Comparison of ENCODE assay signal across 7 cellular contexts in the genomic region with DNA sequence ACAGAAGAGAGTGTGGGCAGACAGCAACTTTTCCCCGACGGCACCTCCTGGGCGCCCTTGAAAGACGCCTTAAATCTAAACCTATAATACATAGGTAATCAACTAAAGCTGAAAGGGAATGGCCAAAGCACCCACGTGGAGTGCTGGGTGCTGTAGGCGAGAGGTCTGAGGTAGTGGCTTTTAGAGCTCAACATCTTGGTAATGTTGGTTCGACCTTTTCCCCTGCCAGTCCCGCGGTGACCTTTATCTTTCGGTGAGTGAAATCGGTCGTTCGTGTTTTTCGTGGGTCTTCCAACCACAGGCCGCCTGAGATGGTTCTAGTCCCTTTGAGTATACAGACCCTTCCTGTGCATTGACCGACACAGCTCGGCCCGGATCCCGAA. TPM values are rescaled to one million over a fixed set of nuclear protein-coding genes. Genes with fewer than 3 reads are reported as not detected.
DNase-seq lines count a peak whose midpoint lies in the region; ATAC-seq, FAIRE-seq and TF ChIP-seq lines count a peak whose summit lies in the region.

No MANE protein-coding gene starts in this region.

- in situ Hi-C loops in transverse colon (cut with MboI; ENCODE audit: low pct_ligation_motif_present in 1 of 4, low pct_unique_long_range_greater_than_20kb in 1 of 4, low sequenced_read_pairs in 3 of 4): no loop called here

- peak overlapping the region; percentile 73 for H3K4me3 Mint-ChIP-seq in activated CD8-positive, alpha-beta memory T cell treated with anti-CD3 and anti-CD28 coated beads, Interleukin-2, amount 10 ng/mL, durations not matched to agents 7 days and 5 days

- TF ChIP-seq CTCF in keratinocyte (optimal IDR thresholded peaks at IDR 0.05 in 1 of 3, IDR thresholded peaks at IDR 0.05 in 1 of 3, conservative IDR thresholded peaks at IDR 0.05 in 1 of 3; ENCODE audit: extremely low read depth in 1 of 3, insufficient read depth in 2 of 3, low read length in 3 of 3) (no peak), transverse colon (IDR thresholded peaks at IDR 0.05) (no peak)

- H3K9me3 Mint-ChIP-seq in activated CD8-positive, alpha-beta memory T cell treated with anti-CD3 and anti-CD28 coated beads, Interleukin-2, amount 10 ng/mL, durations not matched to agents 7 days and 5 days (ENCODE audit: low read depth): no peaks in the 10 kb centered on the region

- intact Hi-C loops in transverse colon (cut with DNase I; ENCODE audit: low total_unique reads): no loop called here

- H3K4me1 ChIP-seq in keratinocyte (ENCODE audit: control insufficient read depth, extremely low read depth, insufficient read depth, low read length): peaks cover 19% of the 10 kb centered on the region
- peaks cover 3 to 28% (median 26%) of the 10 kb centered on the region in 4 donors for H3K4me1 ChIP-seq in transverse colon

- no peaks in the 10 kb centered on the region for H3K9me1 ChIP-seq in keratinocyte (ENCODE audit: control insufficient read depth, extremely low read depth, insufficient read depth, low read length)

- CTCF ChIA-PET in activated CD8-positive, alpha-beta memory T cell treated with anti-CD3 and anti-CD28 coated beads, Interleukin-2, amount 10 ng/mL, durations not matched to agents 7 days and 5 days (lab: Charles Lee): interaction anchor here (0.5 to 3.5 kb wide), 9 partner anchors 10 to 309 kb away, joined by 3 to 28 read pairs (median 7); no protein-coding TSS in a partner anchor

- peak overlapping the region; percentile 81 for H3K27ac Mint-ChIP-seq in activated CD8-positive, alpha-beta memory T cell treated with anti-CD3 and anti-CD28 coated beads, Interleukin-2, amount 10 ng/mL, durations not matched to agents 7 days and 5 days

- H3K27me3 ChIP-seq in keratinocyte (ENCODE audit: control insufficient read depth, extremely low read depth, insufficient read depth, low read length) (no peaks in the 10 kb centered on the region), transverse colon (peaks cover 49% of the 10 kb centered on the region)

- H3K27ac ChIP-seq in keratinocyte (ENCODE audit: control insufficient read depth, insufficient read depth, low read length) (no peak overlapping the region), transverse colon (no peak overlapping the region)

- H3K4me2 ChIP-seq in keratinocyte (ENCODE audit: control insufficient read depth, extremely low read depth, insufficient read depth, low read depth, low read length): peak overlapping the region; percentile 99

- dilution Hi-C loops in keratinocyte (cut with MboI; ENCODE audit: extremely low pct_ligation_motif_present, low sequenced_read_pairs): no loop called here

- peaks cover 43% of the 10 kb centered on the region for H3K4me1 Mint-ChIP-seq in activated CD8-positive, alpha-beta memory T cell treated with anti-CD3 and anti-CD28 coated beads, Interleukin-2, amount 10 ng/mL, durations not matched to agents 7 days and 5 days

- H3K27me3 Mint-ChIP-seq in activated CD8-positive, alpha-beta memory T cell treated with anti-CD3 and anti-CD28 coated beads, Interleukin-2, amount 10 ng/mL, durations not matched to agents 7 days and 5 days: peaks cover 83% of the 10 kb centered on the region

- DNase-seq in activated CD8-positive, alpha-beta memory T cell treated with anti-CD3 and anti-CD28 coated beads, Interleukin-2, amount 10 ng/mL, durations not matched to agents 7 days and 5 days: peak; percentile 59
- DNase-seq in keratinocyte (ENCODE audit: low read depth, low spot score): no peak
- no peak for DNase-seq in transverse colon
- no peak for DNase-seq in HuH-7.5 (ENCODE audit: low spot score)
- no peak for DNase-seq in cortex of kidney (lab: John Stamatoyannopoulos, UW)

- 0 to 1% methylated on average over 7 to 19 of the region's 19 CpGs for WGBS in transverse colon (ENCODE audit: low coverage in 1 of 2), 2 donors

- H3K36me3 ChIP-seq in keratinocyte (ENCODE audit: control insufficient read depth in 2 of 2, extremely low read depth in 1 of 2, insufficient read depth in 2 of 2, low read length in 2 of 2): no peaks in the 10 kb centered on the region
- H3K36me3 ChIP-seq in transverse colon: no peaks in the 10 kb centered on the region

- H3K9me3 ChIP-seq in keratinocyte (ENCODE audit: control insufficient read depth, low read depth, low read length): no peaks in the 10 kb centered on the region
- H3K9me3 ChIP-seq in transverse colon: no peaks in the 10 kb centered on the region

- peak; percentile 2 for ATAC-seq in GM18861 (IDR thresholded peaks at IDR 0.05; ENCODE audit: unreplicated experiment)
- ATAC-seq in HG02763 (IDR thresholded peaks at IDR 0.05; ENCODE audit: unreplicated experiment): peak; percentile 8
- peak; percentile 38 for ATAC-seq in activated CD8-positive, alpha-beta memory T cell treated with anti-CD3 and anti-CD28 coated beads, Interleukin-2, amount 10 ng/mL, durations not matched to agents 7 days and 5 days

- peak overlapping the region; percentile 57 for H3K9ac ChIP-seq in keratinocyte (ENCODE audit: control insufficient read depth, extremely low read depth, insufficient read depth, low read length)

- H4K20me1 ChIP-seq in keratinocyte (ENCODE audit: control insufficient read depth, extremely low read depth, insufficient read depth, low read length): no peaks in the 10 kb centered on the region

- H3K36me3 Mint-ChIP-seq in activated CD8-positive, alpha-beta memory T cell treated with anti-CD3 and anti-CD28 coated beads, Interleukin-2, amount 10 ng/mL, durations not matched to agents 7 days and 5 days: peaks cover 2% of the 10 kb centered on the region

- no peak for TF ChIP-seq EP300 in transverse colon (IDR thresholded peaks at IDR 0.05; ENCODE audit: low read depth)

- H2AFZ ChIP-seq in keratinocyte (ENCODE audit: control insufficient read depth, low read length): peak overlapping the region; percentile 71

- no peak for TF ChIP-seq POLR2A in transverse colon (IDR thresholded peaks at IDR 0.05)

- H3K79me2 ChIP-seq in keratinocyte (ENCODE audit: control insufficient read depth, insufficient read depth, low read length): no peaks in the 10 kb centered on the region

- H3K4me3 ChIP-seq in keratinocyte (ENCODE audit: control insufficient read depth in 2 of 3, extremely low read depth in 1 of 3, insufficient read depth in 2 of 3, low read depth in 1 of 3, low read length in 3 of 3) (peak overlapping the region; percentile 39 to 87 (median 80)), transverse colon (peak overlapping the region; percentile 5 to 47 (median 17))

- no peak for FAIRE-seq in keratinocyte (lab: Jason Lieb, UNC)

RNA-seq across cellular contexts. Expression of a gene that starts 9.1 kb away (rescaled TPM):
- total RNA-seq in activated CD8-positive, alpha-beta memory T cell treated with anti-CD3 and anti-CD28 coated beads, Interleukin-2, amount 10 ng/mL, durations not matched to agents 7 days and 5 days: not detected
- polyA plus RNA-seq in keratinocyte: not detected in 3 replicates
- not detected for polyA plus RNA-seq in keratinocyte (2011; ENCODE audit: low read depth)
- polyA plus RNA-seq in keratinocyte (2011; cell fraction: cytosol; rRNA removed): not detected in 2 replicates
- polyA plus RNA-seq in keratinocyte (2011; cell fraction: nucleus; rRNA removed): not detected in 2 replicates
- not detected in 2 replicates for polyA plus RNA-seq in keratinocyte (2012; ENCODE audit: low replicate concordance)
- not detected in 3 replicates for polyA minus RNA-seq in keratinocyte
- not detected for polyA minus RNA-seq in keratinocyte (2011; cell fraction: cytosol; rRNA and poly(A)+ RNA removed)
- polyA minus RNA-seq in keratinocyte (2011; cell fraction: nucleus; rRNA and poly(A)+ RNA removed): not detected in 2 replicates
- total RNA-seq in transverse colon: not detected

RNA-seq across cellular contexts. Expression of a gene that starts 41.3 kb away (rescaled TPM):
- total RNA-seq in activated CD8-positive, alpha-beta memory T cell treated with anti-CD3 and anti-CD28 coated beads, Interleukin-2, amount 10 ng/mL, durations not matched to agents 7 days and 5 days: not detected
- not detected in 3 replicates for polyA plus RNA-seq in keratinocyte
- polyA plus RNA-seq in keratinocyte (2011; ENCODE audit: low read depth): not detected
- polyA plus RNA-seq in keratinocyte (2011; cell fraction: cytosol; rRNA removed): not detected in 2 replicates
- not detected in 2 replicates for polyA plus RNA-seq in keratinocyte (2011; cell fraction: nucleus; rRNA removed)
- not detected in 2 replicates for polyA plus RNA-seq in keratinocyte (2012; ENCODE audit: low replicate concordance)
- not detected in 3 replicates for polyA minus RNA-seq in keratinocyte
- polyA minus RNA-seq in keratinocyte (2011; cell fraction: cytosol; rRNA and poly(A)+ RNA removed): not detected
- polyA minus RNA-seq in keratinocyte (2011; cell fraction: nucleus; rRNA and poly(A)+ RNA removed): not detected in 2 replicates
- total RNA-seq in transverse colon: not detected

RNA-seq across cellular contexts. Expression of a gene that starts 44.6 kb away (rescaled TPM):
- not detected for total RNA-seq in activated CD8-positive, alpha-beta memory T cell treated with anti-CD3 and anti-CD28 coated beads, Interleukin-2, amount 10 ng/mL, durations not matched to agents 7 days and 5 days
- not detected in 3 replicates for polyA plus RNA-seq in keratinocyte
- polyA plus RNA-seq in keratinocyte (2011; ENCODE audit: low read depth): not detected
- not detected in 2 replicates for polyA plus RNA-seq in keratinocyte (2011; cell fraction: cytosol; rRNA removed)
- polyA plus RNA-seq in keratinocyte (2011; cell fraction: nucleus; rRNA removed): not detected in 2 replicates
- not detected in 2 replicates for polyA plus RNA-seq in keratinocyte (2012; ENCODE audit: low replicate concordance)
- not detected in 3 replicates for polyA minus RNA-seq in keratinocyte
- not detected for polyA minus RNA-seq in keratinocyte (2011; cell fraction: cytosol; rRNA and poly(A)+ RNA removed)
- polyA minus RNA-seq in keratinocyte (2011; cell fraction: nucleus; rRNA and poly(A)+ RNA removed): not detected in 2 replicates
- total RNA-seq in transverse colon: not detected

RNA-seq across cellular contexts. Expression of a gene that starts 51.9 kb away (rescaled TPM):
- 1 to 10 TPM in 1 of 2 experiments, under 1 TPM in 1; 0.75 to 2.1 TPM for total RNA-seq in activated CD8-positive, alpha-beta memory T cell treated with anti-CD3 and anti-CD28 coated beads, Interleukin-2, amount 10 ng/mL, durations not matched to agents 7 days and 5 days
- 5.5 to 12.8 TPM (median 9.5 TPM) in 3 replicates for polyA plus RNA-seq in keratinocyte
- polyA plus RNA-seq in keratinocyte (2011; ENCODE audit: low read depth): 3.5 TPM
- 4.5 and 6.7 TPM in 2 replicates for polyA plus RNA-seq in keratinocyte (2011; cell fraction: cytosol; rRNA removed)
- 12.6 and 16.3 TPM in 2 replicates for polyA plus RNA-seq in keratinocyte (2011; cell fraction: nucleus; rRNA removed)
- 3.5 and 7.1 TPM in 2 replicates for polyA plus RNA-seq in keratinocyte (2012; ENCODE audit: low replicate concordance)
- 1.7 to 6.6 TPM (median 5.3 TPM) in 3 replicates for polyA minus RNA-seq in keratinocyte
- polyA minus RNA-seq in keratinocyte (2011; cell fraction: cytosol; rRNA and poly(A)+ RNA removed): not detected
- polyA minus RNA-seq in keratinocyte (2011; cell fraction: nucleus; rRNA and poly(A)+ RNA removed): 3.7 and 4.8 TPM in 2 replicates
- total RNA-seq in transverse colon: 10 to 100 TPM; 24.7 to 78.9 (median 76.5) TPM

RNA-seq across cellular contexts. Expression of a gene that starts 56.1 kb away (rescaled TPM):
- total RNA-seq in activated CD8-positive, alpha-beta memory T cell treated with anti-CD3 and anti-CD28 coated beads, Interleukin-2, amount 10 ng/mL, durations not matched to agents 7 days and 5 days: 1 to 10 TPM; 1.5 to 2.5 TPM
- 3.7 to 4.4 TPM (median 4.0 TPM) in 3 replicates for polyA plus RNA-seq in keratinocyte
- 1.1 TPM for polyA plus RNA-seq in keratinocyte (2011; ENCODE audit: low read depth)
- polyA plus RNA-seq in keratinocyte (2011; cell fraction: cytosol; rRNA removed): 2.3 and 3.0 TPM in 2 replicates
- polyA plus RNA-seq in keratinocyte (2011; cell fraction: nucleus; rRNA removed): 4.1 and 5.8 TPM in 2 replicates
- polyA plus RNA-seq in keratinocyte (2012; ENCODE audit: low replicate concordance): 3.0 and 9.3 TPM in 2 replicates
- polyA minus RNA-seq in keratinocyte: 1.9 to 4.0 TPM (median 2.3 TPM) in 3 replicates
- polyA minus RNA-seq in keratinocyte (2011; cell fraction: cytosol; rRNA and poly(A)+ RNA removed): 3.6 TPM
- 0.95 and 1.1 TPM in 2 replicates for polyA minus RNA-seq in keratinocyte (2011; cell fraction: nucleus; rRNA and poly(A)+ RNA removed)
- total RNA-seq in transverse colon: 10 to 100 TPM; 10.5 to 37.1 (median 25.7) TPM
